1 cellular context compared by ENCODE assay signal in the genomic region with DNA sequence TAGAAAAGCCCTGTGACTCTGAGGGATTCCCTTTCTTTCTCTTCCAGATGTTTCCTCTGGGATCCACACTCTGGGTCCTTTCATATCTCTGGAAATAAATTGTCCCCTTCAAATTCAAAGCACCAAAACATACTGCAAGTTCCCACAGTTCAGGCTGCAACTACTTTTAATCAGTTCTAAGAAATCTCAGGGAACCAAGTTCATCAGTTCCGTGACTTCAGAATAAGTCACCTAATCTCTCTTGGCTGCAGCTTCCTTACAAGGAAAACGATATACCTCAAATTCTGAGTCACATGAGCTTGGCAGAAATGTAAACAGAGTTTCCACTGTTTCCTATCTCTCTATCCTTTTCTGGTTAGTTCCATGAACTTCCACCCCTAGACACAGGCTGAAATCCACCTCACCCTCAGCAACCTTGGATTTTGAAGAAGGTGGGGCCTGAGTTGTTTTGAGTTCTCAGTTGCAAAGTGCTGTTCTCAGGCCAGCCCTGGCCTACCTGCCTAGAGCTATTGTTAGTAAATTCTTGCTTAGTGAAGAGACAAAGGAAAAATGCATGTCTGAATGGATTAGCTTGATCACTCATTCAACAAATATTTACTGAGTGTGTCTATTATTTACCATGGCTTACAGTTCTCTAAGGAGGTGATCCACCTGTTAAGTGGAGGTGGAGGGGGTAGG.
TF ChIP-seq lines count a peak whose summit lies in the region.

No MANE protein-coding gene starts in this region.

TF ChIP-seq in K562, 482 proteins besides CTCF, POLR2A, EP300 and RAD21 (continued from another document and continues in another):
- TF ChIP-seq PHF21A (IDR thresholded peaks at IDR 0.05; ENCODE audit: borderline replicate concordance, low read depth) (no peak), ELF4 (CRISPR knock-in tag; IDR thresholded peaks at IDR 0.05) (no peak), ZNF263 (CRISPR knock-in tag; IDR thresholded peaks at IDR 0.05; ENCODE audit: borderline replicate concordance) (no peak), ZNF699 (CRISPR knock-in tag; IDR thresholded peaks at IDR 0.05; ENCODE audit: insufficient replicate concordance) (no peak), ZNF589 (CRISPR knock-in tag; IDR thresholded peaks at IDR 0.05; ENCODE audit: low read depth) (0 out of 2 replicates have a peak, but pooled peaks have one; percentile 75), XRCC3 (IDR thresholded peaks at IDR 0.05) (no peak), ZNF717 (CRISPR knock-in tag; IDR thresholded peaks at IDR 0.05) (no peak), UBTF (IDR thresholded peaks at IDR 0.05; ENCODE audit: borderline replicate concordance in 1 of 2, low read depth in 2 of 2, low read length in 2 of 2) (no peak), TCF7L2 (IDR thresholded peaks at IDR 0.05; ENCODE audit: low read depth, low read length) (no peak), SP2 (IDR thresholded peaks at IDR 0.05; ENCODE audit: extremely low read depth, low read depth, low read length, poor library complexity, severe bottlenecking) (no peak), ZNF586 (CRISPR knock-in tag; conservative IDR thresholded peaks at IDR 0.05) (no peak), SLC30A9 (CRISPR knock-in tag; IDR thresholded peaks at IDR 0.05) (no peak), POLR2AphosphoS5 (IDR thresholded peaks at IDR 0.05; ENCODE audit: control insufficient read depth, insufficient read depth, low read depth, low read length) (no peak), YY1 (IDR thresholded peaks at IDR 0.05; ENCODE audit: borderline replicate concordance in 1 of 3, control insufficient read depth in 1 of 3, extremely low read depth in 1 of 3, insufficient read depth in 3 of 3, insufficient read length in 1 of 3, insufficient replicate concordance in 2 of 3, low read depth in 1 of 3, low read length in 2 of 3) (no peak), OTX1 (CRISPR knock-in tag; IDR thresholded peaks at IDR 0.05) (no peak), ZSCAN29 (IDR thresholded peaks at IDR 0.05) (no peak), NEUROD1 (IDR thresholded peaks at IDR 0.05; ENCODE audit: borderline replicate concordance, low read depth, low read length, partially characterized antibody) (no peak), KDM1A (IDR thresholded peaks at IDR 0.05) (peak in 1 of 2 experiments; percentile 61; a peak in 3 of 4 replicates), ZNF347 (CRISPR knock-in tag; IDR thresholded peaks at IDR 0.05; ENCODE audit: low read depth) (no peak), THRB (CRISPR knock-in tag; conservative IDR thresholded peaks at IDR 0.05) (no peak), TAF15 (IDR thresholded peaks at IDR 0.05; ENCODE audit: low read depth, low read length) (no peak), KHSRP (IDR thresholded peaks at IDR 0.05) (no peak), NFIC (IDR thresholded peaks at IDR 0.05) (no peak; the same call in 1 of the 2 replicates), ESRRA (IDR thresholded peaks at IDR 0.05; ENCODE audit: borderline replicate concordance, low read depth) (0 out of 2 replicates have a peak, but pooled peaks have one; percentile 58), CCAR2 (IDR thresholded peaks at IDR 0.05; ENCODE audit: low read depth, low read length) (no peak), ZFPM2 (CRISPR knock-in tag; IDR thresholded peaks at IDR 0.05) (no peak), ARID1B (IDR thresholded peaks at IDR 0.05) (peak; percentile 83), ZBTB7A (IDR thresholded peaks at IDR 0.05; ENCODE audit: borderline replicate concordance, control insufficient read depth, low read depth, low read length) (no peak), FUS (optimal IDR thresholded peaks at IDR 0.05; ENCODE audit: low read depth, low read length) (no peak), IRF2 (CRISPR knock-in tag; IDR thresholded peaks at IDR 0.05) (no peak), NR2F6 (CRISPR knock-in tag; IDR thresholded peaks at IDR 0.05) (no peak), HSF4 (CRISPR knock-in tag; IDR thresholded peaks at IDR 0.05; ENCODE audit: borderline replicate concordance) (no peak), TFE3 (CRISPR knock-in tag; IDR thresholded peaks at IDR 0.05) (no peak), LARP7 (IDR thresholded peaks at IDR 0.05) (no peak), STAT5A (IDR thresholded peaks at IDR 0.05; ENCODE audit: borderline replicate concordance, low read length) (peak; percentile 62; the same call in 1 of the 2 replicates), ZC3H11A (IDR thresholded peaks at IDR 0.05; ENCODE audit: low read depth, low read length) (no peak), SNRNP70 (optimal IDR thresholded peaks at IDR 0.05; ENCODE audit: low read depth, low read length) (no peak), ZNF584 (CRISPR knock-in tag; IDR thresholded peaks at IDR 0.05; ENCODE audit: low read depth) (0 out of 2 replicates have a peak, but pooled peaks have one; percentile 3), ELK3 (CRISPR knock-in tag; IDR thresholded peaks at IDR 0.05) (no peak), DIDO1 (tag; IDR thresholded peaks at IDR 0.05; ENCODE audit: low read depth) (no peak), TCF15 (CRISPR knock-in tag; IDR thresholded peaks at IDR 0.05) (no peak), ZNF197 (CRISPR knock-in tag; IDR thresholded peaks at IDR 0.05; ENCODE audit: low read depth) (no peak), ZNF41 (CRISPR knock-in tag; conservative IDR thresholded peaks at IDR 0.05) (no peak)
- TF ChIP-seq, protein P1, sequence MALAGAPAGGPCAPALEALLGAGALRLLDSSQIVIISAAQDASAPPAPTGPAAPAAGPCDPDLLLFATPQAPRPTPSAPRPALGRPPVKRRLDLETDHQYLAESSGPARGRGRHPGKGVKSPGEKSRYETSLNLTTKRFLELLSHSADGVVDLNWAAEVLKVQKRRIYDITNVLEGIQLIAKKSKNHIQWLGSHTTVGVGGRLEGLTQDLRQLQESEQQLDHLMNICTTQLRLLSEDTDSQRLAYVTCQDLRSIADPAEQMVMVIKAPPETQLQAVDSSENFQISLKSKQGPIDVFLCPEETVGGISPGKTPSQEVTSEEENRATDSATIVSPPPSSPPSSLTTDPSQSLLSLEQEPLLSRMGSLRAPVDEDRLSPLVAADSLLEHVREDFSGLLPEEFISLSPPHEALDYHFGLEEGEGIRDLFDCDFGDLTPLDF (CRISPR knock-in tag; IDR thresholded peaks at IDR 0.05) = no peak
- TF ChIP-seq, protein P2, sequence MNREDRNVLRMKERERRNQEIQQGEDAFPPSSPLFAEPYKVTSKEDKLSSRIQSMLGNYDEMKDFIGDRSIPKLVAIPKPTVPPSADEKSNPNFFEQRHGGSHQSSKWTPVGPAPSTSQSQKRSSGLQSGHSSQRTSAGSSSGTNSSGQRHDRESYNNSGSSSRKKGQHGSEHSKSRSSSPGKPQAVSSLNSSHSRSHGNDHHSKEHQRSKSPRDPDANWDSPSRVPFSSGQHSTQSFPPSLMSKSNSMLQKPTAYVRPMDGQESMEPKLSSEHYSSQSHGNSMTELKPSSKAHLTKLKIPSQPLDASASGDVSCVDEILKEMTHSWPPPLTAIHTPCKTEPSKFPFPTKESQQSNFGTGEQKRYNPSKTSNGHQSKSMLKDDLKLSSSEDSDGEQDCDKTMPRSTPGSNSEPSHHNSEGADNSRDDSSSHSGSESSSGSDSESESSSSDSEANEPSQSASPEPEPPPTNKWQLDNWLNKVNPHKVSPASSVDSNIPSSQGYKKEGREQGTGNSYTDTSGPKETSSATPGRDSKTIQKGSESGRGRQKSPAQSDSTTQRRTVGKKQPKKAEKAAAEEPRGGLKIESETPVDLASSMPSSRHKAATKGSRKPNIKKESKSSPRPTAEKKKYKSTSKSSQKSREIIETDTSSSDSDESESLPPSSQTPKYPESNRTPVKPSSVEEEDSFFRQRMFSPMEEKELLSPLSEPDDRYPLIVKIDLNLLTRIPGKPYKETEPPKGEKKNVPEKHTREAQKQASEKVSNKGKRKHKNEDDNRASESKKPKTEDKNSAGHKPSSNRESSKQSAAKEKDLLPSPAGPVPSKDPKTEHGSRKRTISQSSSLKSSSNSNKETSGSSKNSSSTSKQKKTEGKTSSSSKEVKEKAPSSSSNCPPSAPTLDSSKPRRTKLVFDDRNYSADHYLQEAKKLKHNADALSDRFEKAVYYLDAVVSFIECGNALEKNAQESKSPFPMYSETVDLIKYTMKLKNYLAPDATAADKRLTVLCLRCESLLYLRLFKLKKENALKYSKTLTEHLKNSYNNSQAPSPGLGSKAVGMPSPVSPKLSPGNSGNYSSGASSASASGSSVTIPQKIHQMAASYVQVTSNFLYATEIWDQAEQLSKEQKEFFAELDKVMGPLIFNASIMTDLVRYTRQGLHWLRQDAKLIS (CRISPR knock-in tag; IDR thresholded peaks at IDR 0.05) = no peak
- TF ChIP-seq, protein P3, sequence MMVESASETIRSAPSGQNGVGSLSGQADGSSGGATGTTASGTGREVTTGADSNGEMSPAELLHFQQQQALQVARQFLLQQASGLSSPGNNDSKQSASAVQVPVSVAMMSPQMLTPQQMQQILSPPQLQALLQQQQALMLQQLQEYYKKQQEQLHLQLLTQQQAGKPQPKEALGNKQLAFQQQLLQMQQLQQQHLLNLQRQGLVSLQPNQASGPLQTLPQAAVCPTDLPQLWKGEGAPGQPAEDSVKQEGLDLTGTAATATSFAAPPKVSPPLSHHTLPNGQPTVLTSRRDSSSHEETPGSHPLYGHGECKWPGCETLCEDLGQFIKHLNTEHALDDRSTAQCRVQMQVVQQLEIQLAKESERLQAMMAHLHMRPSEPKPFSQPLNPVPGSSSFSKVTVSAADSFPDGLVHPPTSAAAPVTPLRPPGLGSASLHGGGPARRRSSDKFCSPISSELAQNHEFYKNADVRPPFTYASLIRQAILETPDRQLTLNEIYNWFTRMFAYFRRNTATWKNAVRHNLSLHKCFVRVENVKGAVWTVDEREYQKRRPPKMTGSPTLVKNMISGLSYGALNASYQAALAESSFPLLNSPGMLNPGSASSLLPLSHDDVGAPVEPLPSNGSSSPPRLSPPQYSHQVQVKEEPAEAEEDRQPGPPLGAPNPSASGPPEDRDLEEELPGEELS (CRISPR knock-in tag; IDR thresholded peaks at IDR 0.05; ENCODE audit: borderline replicate concordance) = no peak
- TF ChIP-seq, protein P4, sequence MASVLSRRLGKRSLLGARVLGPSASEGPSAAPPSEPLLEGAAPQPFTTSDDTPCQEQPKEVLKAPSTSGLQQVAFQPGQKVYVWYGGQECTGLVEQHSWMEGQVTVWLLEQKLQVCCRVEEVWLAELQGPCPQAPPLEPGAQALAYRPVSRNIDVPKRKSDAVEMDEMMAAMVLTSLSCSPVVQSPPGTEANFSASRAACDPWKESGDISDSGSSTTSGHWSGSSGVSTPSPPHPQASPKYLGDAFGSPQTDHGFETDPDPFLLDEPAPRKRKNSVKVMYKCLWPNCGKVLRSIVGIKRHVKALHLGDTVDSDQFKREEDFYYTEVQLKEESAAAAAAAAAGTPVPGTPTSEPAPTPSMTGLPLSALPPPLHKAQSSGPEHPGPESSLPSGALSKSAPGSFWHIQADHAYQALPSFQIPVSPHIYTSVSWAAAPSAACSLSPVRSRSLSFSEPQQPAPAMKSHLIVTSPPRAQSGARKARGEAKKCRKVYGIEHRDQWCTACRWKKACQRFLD (CRISPR knock-in tag; IDR thresholded peaks at IDR 0.05) = no peak; the same call in 1 of the 2 replicates
- TF ChIP-seq, protein P5, sequence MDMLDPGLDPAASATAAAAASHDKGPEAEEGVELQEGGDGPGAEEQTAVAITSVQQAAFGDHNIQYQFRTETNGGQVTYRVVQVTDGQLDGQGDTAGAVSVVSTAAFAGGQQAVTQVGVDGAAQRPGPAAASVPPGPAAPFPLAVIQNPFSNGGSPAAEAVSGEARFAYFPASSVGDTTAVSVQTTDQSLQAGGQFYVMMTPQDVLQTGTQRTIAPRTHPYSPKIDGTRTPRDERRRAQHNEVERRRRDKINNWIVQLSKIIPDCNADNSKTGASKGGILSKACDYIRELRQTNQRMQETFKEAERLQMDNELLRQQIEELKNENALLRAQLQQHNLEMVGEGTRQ (CRISPR knock-in tag; IDR thresholded peaks at IDR 0.05) = peak; percentile 71
